ENCODE assay signal across 1 cellular context in genomic region chr18:57434536-57435494, GRCh38.
TF ChIP-seq lines count a peak whose summit lies in the region.

Gene ONECUT2 (plus strand): TSS chr18:57435374. CDS start chr18:57435717, 343 bp downstream.

TF ChIP-seq in HepG2, 621 proteins besides CTCF, POLR2A, EP300 and RAD21 (continued from another document and continues in another):
- TF ChIP-seq UBTF (CRISPR knock-in tag; IDR thresholded peaks at IDR 0.05) (no peak), KLF12 (CRISPR knock-in tag; IDR thresholded peaks at IDR 0.05; ENCODE audit: borderline replicate concordance) (no peak), NONO (IDR thresholded peaks at IDR 0.05) (no peak), NONO (CRISPR knock-in tag; conservative IDR thresholded peaks at IDR 0.05) (peak; percentile 45; the same call in 1 of the 2 replicates), FOXA3 (CRISPR knock-in tag; IDR thresholded peaks at IDR 0.05) (no peak), ZFP90 (CRISPR knock-in tag; IDR thresholded peaks at IDR 0.05; ENCODE audit: borderline replicate concordance) (peak; percentile 70; the same call in 1 of the 2 replicates), PLRG1 (conservative IDR thresholded peaks at IDR 0.05) (no peak), ZNF580 (CRISPR knock-in tag; IDR thresholded peaks at IDR 0.05; ENCODE audit: borderline replicate concordance, low read depth) (no peak), CCAR2 (optimal IDR thresholded peaks at IDR 0.05; ENCODE audit: low read depth, low read length) (no peak), HINFP (CRISPR knock-in tag; IDR thresholded peaks at IDR 0.05; ENCODE audit: low read depth) (no peak), ZNF713 (CRISPR knock-in tag; IDR thresholded peaks at IDR 0.05) (no peak), CENPT (CRISPR knock-in tag; IDR thresholded peaks at IDR 0.05; ENCODE audit: low read depth) (no peak), ZFX (CRISPR knock-in tag; IDR thresholded peaks at IDR 0.05; ENCODE audit: low read depth) (peak; percentile 21; the same call in 1 of the 2 replicates), ZGPAT (CRISPR knock-in tag; IDR thresholded peaks at IDR 0.05) (peak; percentile 60; the same call in 1 of the 2 replicates), ZNF274 (CRISPR knock-in tag; IDR thresholded peaks at IDR 0.05) (no peak), DZIP1 (CRISPR knock-in tag; IDR thresholded peaks at IDR 0.05) (no peak), MED1 (CRISPR knock-in tag; IDR thresholded peaks at IDR 0.05) (peak; percentile 43), CREB3 (CRISPR knock-in tag; IDR thresholded peaks at IDR 0.05) (no peak), LCORL (IDR thresholded peaks at IDR 0.05) (no peak), LCORL (CRISPR knock-in tag; IDR thresholded peaks at IDR 0.05) (peak; percentile 60; the same call in 1 of the 2 replicates), EZH2 (conservative IDR thresholded peaks at IDR 0.05; ENCODE audit: low read depth, low read length) (no peak), NFE2L2 (IDR thresholded peaks at IDR 0.05; ENCODE audit: low read length) (no peak), SMARCE1 (IDR thresholded peaks at IDR 0.05; ENCODE audit: borderline replicate concordance) (no peak), RXRA (CRISPR knock-in tag; IDR thresholded peaks at IDR 0.05) (0 out of 2 replicates have a peak, but pooled peaks have one; percentile 16), HIC2 (CRISPR knock-in tag; IDR thresholded peaks at IDR 0.05; ENCODE audit: low read depth) (no peak; the same call in 1 of the 2 replicates), GATAD2A (CRISPR knock-in tag; IDR thresholded peaks at IDR 0.05) (no peak), TFDP1 (CRISPR knock-in tag; IDR thresholded peaks at IDR 0.05; ENCODE audit: borderline replicate concordance) (peak; percentile 11; the same call in 1 of the 2 replicates), SP2 (CRISPR knock-in tag; IDR thresholded peaks at IDR 0.05) (peak; percentile 97), GATAD1 (CRISPR knock-in tag; IDR thresholded peaks at IDR 0.05) (peak; percentile 21; the same call in 1 of the 2 replicates), ZNF501 (CRISPR knock-in tag; IDR thresholded peaks at IDR 0.05) (peak; percentile 16; the same call in 1 of the 2 replicates), ASH2L (IDR thresholded peaks at IDR 0.05; ENCODE audit: insufficient read length, low read depth, low read length) (peak; percentile 42), ERF (CRISPR knock-in tag; IDR thresholded peaks at IDR 0.05) (peak; percentile 38; the same call in 1 of the 2 replicates), ARID5B (CRISPR knock-in tag; IDR thresholded peaks at IDR 0.05) (0 out of 2 replicates have a peak, but pooled peaks have one; percentile 9), ZSCAN5A (CRISPR knock-in tag; IDR thresholded peaks at IDR 0.05; ENCODE audit: borderline replicate concordance) (no peak), HOXA5 (CRISPR knock-in tag; IDR thresholded peaks at IDR 0.05) (peak; percentile 50; the same call in 1 of the 2 replicates), TBX3 (IDR thresholded peaks at IDR 0.05; ENCODE audit: borderline replicate concordance) (no peak), ZNF710 (CRISPR knock-in tag; IDR thresholded peaks at IDR 0.05; ENCODE audit: borderline replicate concordance) (no peak; the same call in 1 of the 2 replicates), ZNF350 (CRISPR knock-in tag; IDR thresholded peaks at IDR 0.05; ENCODE audit: borderline replicate concordance, low read depth) (0 out of 2 replicates have a peak, but pooled peaks have one; percentile 4)
